ENCODE assay signal across 8 cellular contexts in genomic region chr11:126480410-126481302, GRCh38.
DNase-seq lines count a peak whose midpoint lies in the region; ATAC-seq and TF ChIP-seq lines count a peak whose summit lies in the region.

No MANE protein-coding gene starts in this region.

- H3K4me1 Mint-ChIP-seq in activated CD4-positive, alpha-beta T cell treated with anti-CD3 and anti-CD28 coated beads, Interleukin-2, amount 10 ng/mL, durations not matched to agents 24 days and 14 days, result peaks cover 16% of the 10 kb centered on the region
- peaks cover 16% of the 10 kb centered on the region for H3K4me1 Mint-ChIP-seq in dendritic cell treated with granulocyte-macrophage colony-stimulating factor and Interleukin-4, amounts not matched to agents 40 ng/mL and 50 ng/mL, for 4 days (ENCODE audit: low read depth)

- DNase-seq in AML-193 (lab: John Stamatoyannopoulos, UW) (peak; percentile 82), NCI-H524 treated with DMSO at 0.1 percent for 48 hours (lab: John Stamatoyannopoulos, UW) (peak; percentile 46), right lobe of liver (peak; percentile 76 to 85 (median 80))
- peak; percentile 92 for DNase-seq in activated CD4-positive, alpha-beta T cell treated with anti-CD3 and anti-CD28 coated beads, Interleukin-2, amount 10 ng/mL, durations not matched to agents 24 days and 14 days
- DNase-seq in stimulated activated CD4-positive, alpha-beta T cell treated with anti-CD3 and anti-CD28 coated beads, Interleukin-4, amount 100 ng/mL, for 4 hours, result peak; percentile 53 to 70

- peak; percentile 91 to 96 (median 94) for TF ChIP-seq CTCF in right lobe of liver (IDR thresholded peaks at IDR 0.05)

- no peaks in the 10 kb centered on the region for H3K9me3 ChIP-seq in right lobe of liver

- no peaks in the 10 kb centered on the region for H3K9me3 Mint-ChIP-seq in activated CD4-positive, alpha-beta T cell treated with anti-CD3 and anti-CD28 coated beads, Interleukin-2, amount 10 ng/mL, durations not matched to agents 24 days and 14 days
- H3K9me3 Mint-ChIP-seq in dendritic cell treated with granulocyte-macrophage colony-stimulating factor and Interleukin-4, amounts not matched to agents 40 ng/mL and 50 ng/mL, for 4 days, result no peaks in the 10 kb centered on the region

- no peak overlapping the region for H3K27ac ChIP-seq in right lobe of liver

- peaks cover 0 to 4% (median 2%) of the 10 kb centered on the region in 4 donors for H3K4me1 ChIP-seq in right lobe of liver

- H3K36me3 ChIP-seq in right lobe of liver, result no peaks in the 10 kb centered on the region

- 21% methylated on average over 5 of the region's 19 CpGs for WGBS in right lobe of liver (ENCODE audit: insufficient coverage, low coverage, low lambda C conversion rate, missing lambda C conversion rate)

- peak overlapping the region; percentile 86 for H3K27ac Mint-ChIP-seq in activated CD4-positive, alpha-beta T cell treated with anti-CD3 and anti-CD28 coated beads, Interleukin-2, amount 10 ng/mL, durations not matched to agents 24 days and 14 days
- H3K27ac Mint-ChIP-seq in dendritic cell treated with granulocyte-macrophage colony-stimulating factor and Interleukin-4, amounts not matched to agents 40 ng/mL and 50 ng/mL, for 4 days, result peak overlapping the region; percentile 54

- ATAC-seq in GM19043 (IDR thresholded peaks at IDR 0.05; ENCODE audit: low read depth, unreplicated experiment), result peak; percentile 58
- peak; percentile 67 for ATAC-seq in HG03442 (IDR thresholded peaks at IDR 0.05; ENCODE audit: unreplicated experiment)
- ATAC-seq in right lobe of liver, result peak; percentile 96 to 99 (median 98)

- no peaks in the 10 kb centered on the region for H3K36me3 Mint-ChIP-seq in activated CD4-positive, alpha-beta T cell treated with anti-CD3 and anti-CD28 coated beads, Interleukin-2, amount 10 ng/mL, durations not matched to agents 24 days and 14 days (ENCODE audit: low read depth)
- no peaks in the 10 kb centered on the region for H3K36me3 Mint-ChIP-seq in dendritic cell treated with granulocyte-macrophage colony-stimulating factor and Interleukin-4, amounts not matched to agents 40 ng/mL and 50 ng/mL, for 4 days (ENCODE audit: low read depth)

- TF ChIP-seq POLR2A in right lobe of liver (IDR thresholded peaks at IDR 0.05), result no peak

- H3K4me3 ChIP-seq in right lobe of liver, result no peak overlapping the region

- H3K27me3 Mint-ChIP-seq in activated CD4-positive, alpha-beta T cell treated with anti-CD3 and anti-CD28 coated beads, Interleukin-2, amount 10 ng/mL, durations not matched to agents 24 days and 14 days, result no peaks in the 10 kb centered on the region
- no peaks in the 10 kb centered on the region for H3K27me3 Mint-ChIP-seq in dendritic cell treated with granulocyte-macrophage colony-stimulating factor and Interleukin-4, amounts not matched to agents 40 ng/mL and 50 ng/mL, for 4 days

- peak overlapping the region; percentile 60 for H3K4me3 Mint-ChIP-seq in activated CD4-positive, alpha-beta T cell treated with anti-CD3 and anti-CD28 coated beads, Interleukin-2, amount 10 ng/mL, durations not matched to agents 24 days and 14 days
- H3K4me3 Mint-ChIP-seq in dendritic cell treated with granulocyte-macrophage colony-stimulating factor and Interleukin-4, amounts not matched to agents 40 ng/mL and 50 ng/mL, for 4 days, result peak overlapping the region; percentile 27

- intact Hi-C loops in activated CD4-positive, alpha-beta T cell treated with anti-CD3 and anti-CD28 coated beads, Interleukin-2, amount 10 ng/mL, durations not matched to agents 24 days and 14 days (cut with micrococcal nuclease), result loop anchor here (1.0 to 2.0 kb wide), 2 partner anchors 39 to 170 kb away; no protein-coding TSS in a partner anchor
- intact Hi-C loops in dendritic cell treated with granulocyte-macrophage colony-stimulating factor and Interleukin-4, amounts not matched to agents 40 ng/mL and 50 ng/mL, for 4 days (cut with micrococcal nuclease), result loop anchor here (1.0 kb wide), 2 partner anchors 39 to 170 kb away; no protein-coding TSS in a partner anchor
- intact Hi-C loops in right lobe of liver (cut with DNase I), result no loop called here

- no peaks in the 10 kb centered on the region for H3K27me3 ChIP-seq in right lobe of liver

Comparison
In these comparisons a context has a peak if more than half of its experiments do, and no peak if none do; other contexts are left out.
1. intact Hi-C loops: an anchor here in activated CD4-positive, alpha-beta T cell treated with anti-CD3 and anti-CD28 coated beads, Interleukin-2, amount 10 ng/mL, durations not matched to agents 24 days and 14 days (1.0 to 2.0 kb wide) and dendritic cell treated with granulocyte-macrophage colony-stimulating factor and Interleukin-4, amounts not matched to agents 40 ng/mL and 50 ng/mL, for 4 days (1.0 kb wide); none called in right lobe of liver.